In genomic region chr7:11831383-11831726, GRCh38 we compare ENCODE assay signal across 8 cellular contexts. TPM values are rescaled to one million over a fixed set of nuclear protein-coding genes. Genes with fewer than 3 reads are reported as not detected.
DNase-seq lines count a peak whose midpoint lies in the region; ATAC-seq, FAIRE-seq and TF ChIP-seq lines count a peak whose summit lies in the region.

No MANE protein-coding gene starts in this region.

- H3K4me3 Mint-ChIP-seq in CD8-positive, alpha-beta T cell = no peak overlapping the region
- H3K4me3 Mint-ChIP-seq in stimulated activated effector memory CD8-positive, alpha-beta T cell treated with anti-CD3 and anti-CD28 coated beads, Interleukin-12 subunit alpha, Interleukin-12 subunit beta, amount 100 ng/mL, for 72 hours = no peak overlapping the region

- H3K36me3 ChIP-seq in SJCRH30 = no peaks in the 10 kb centered on the region
- H3K36me3 ChIP-seq in heart right ventricle = no peaks in the 10 kb centered on the region
- no peaks in the 10 kb centered on the region for H3K36me3 ChIP-seq in CD8-positive, alpha-beta T cell (ENCODE audit: insufficient read depth, low read length)

- H3K27ac ChIP-seq in SJCRH30 = peak overlapping the region; percentile 6; the same call in 1 of the 2 replicates
- H3K27ac ChIP-seq in heart right ventricle = peak overlapping the region; percentile 0 to 72 (median 56)
- no peak overlapping the region for H3K27ac ChIP-seq in CD8-positive, alpha-beta T cell (ENCODE audit: low read depth, low read length)

- H3K27me3 Mint-ChIP-seq in CD8-positive, alpha-beta T cell (ENCODE audit: low read depth) = peaks cover 25% of the 10 kb centered on the region

- no peak for TF ChIP-seq CTCF in heart right ventricle (IDR thresholded peaks at IDR 0.05)
- TF ChIP-seq CTCF in CD8-positive, alpha-beta T cell (IDR thresholded peaks at IDR 0.05) = no peak

- H3K9me3 Mint-ChIP-seq in CD8-positive, alpha-beta T cell = no peaks in the 10 kb centered on the region
- H3K9me3 Mint-ChIP-seq in stimulated activated effector memory CD8-positive, alpha-beta T cell treated with anti-CD3 and anti-CD28 coated beads, Interleukin-12 subunit alpha, Interleukin-12 subunit beta, amount 100 ng/mL, for 72 hours = no peaks in the 10 kb centered on the region

- no peak overlapping the region for H3K27ac Mint-ChIP-seq in CD8-positive, alpha-beta T cell
- no peak overlapping the region for H3K27ac Mint-ChIP-seq in stimulated activated effector memory CD8-positive, alpha-beta T cell treated with anti-CD3 and anti-CD28 coated beads, Interleukin-12 subunit alpha, Interleukin-12 subunit beta, amount 100 ng/mL, for 72 hours

- 0 to 1% methylated on average over 5 of the region's 5 CpGs for WGBS in heart right ventricle, 2 donors

- intact Hi-C loops in heart right ventricle (cut with DNase I) = loop anchor here in 6 of 10 donors (5.0 to 10.0 kb wide), 5 partner anchors 397 to 663 kb away; no protein-coding TSS in a partner anchor
- intact Hi-C loops in CD8-positive, alpha-beta T cell (cut with DNase I, micrococcal nuclease) = loop anchor here in 1 of 2 experiments (10.0 kb wide), 1 partner anchor 493 kb away; no protein-coding TSS in a partner anchor

- DNase-seq in H54 (ENCODE audit: insufficient read length, low spot score) (peak; percentile 11), SJCRH30 (no peak), heart right ventricle (no peak), skeletal muscle cell (ENCODE audit: low read depth) (no peak), HUDEP-2 (lab: John Stamatoyannopoulos, UW; ENCODE audit: unreplicated experiment in 76 of 76) (no peak)
- DNase-seq in CD8-positive, alpha-beta T cell = no peak
- DNase-seq in stimulated activated effector memory CD8-positive, alpha-beta T cell treated with anti-CD3 and anti-CD28 coated beads, Interleukin-12 subunit alpha, Interleukin-12 subunit beta, amount 100 ng/mL, for 72 hours (ENCODE audit: low spot score in 2 of 2) = no peak
- DNase-seq in activated CD8-positive, alpha-beta memory T cell treated with anti-CD3 and anti-CD28 coated beads for 24 hours = no peak

- no peak for TF ChIP-seq POLR2A in H54 (IDR thresholded peaks at IDR 0.05; ENCODE audit: low read depth, low read length)

- POLR2A ChIA-PET in CD8-positive, alpha-beta T cell (lab: Charles Lee) = no interaction called here

- H3K27me3 ChIP-seq in SJCRH30 (peaks cover 5% of the 10 kb centered on the region), heart right ventricle (peaks cover 0 to 23% (median 0%) of the 10 kb centered on the region in 7 donors)
- no peaks in the 10 kb centered on the region for H3K27me3 ChIP-seq in CD8-positive, alpha-beta T cell (ENCODE audit: insufficient read depth, low read length)

- FAIRE-seq in H54 (lab: Jason Lieb, UNC) = no peak

- H3K4me3 ChIP-seq in SJCRH30 (peak overlapping the region; percentile 59), heart right ventricle (peak overlapping the region; percentile 30 to 75 (median 62)), skeletal muscle cell (ENCODE audit: low read depth, low read length) (peak overlapping the region; percentile 62)
- H3K4me3 ChIP-seq in CD8-positive, alpha-beta T cell (ENCODE audit: low read depth, low read length) = no peak overlapping the region

- H3K9me3 ChIP-seq in SJCRH30 (replicated peaks) (no peaks in the 10 kb centered on the region), heart right ventricle (peaks cover 0 to 3% (median 0%) of the 10 kb centered on the region in 11 donors)
- H3K9me3 ChIP-seq in CD8-positive, alpha-beta T cell (ENCODE audit: low read length) = no peaks in the 10 kb centered on the region

- no peaks in the 10 kb centered on the region for H3K36me3 Mint-ChIP-seq in CD8-positive, alpha-beta T cell
- H3K36me3 Mint-ChIP-seq in stimulated activated effector memory CD8-positive, alpha-beta T cell treated with anti-CD3 and anti-CD28 coated beads, Interleukin-12 subunit alpha, Interleukin-12 subunit beta, amount 100 ng/mL, for 72 hours = no peaks in the 10 kb centered on the region

- no peaks in the 10 kb centered on the region; the same call in 1 of the 2 replicates for H3K4me1 ChIP-seq in SJCRH30
- peaks cover 0 to 25% (median 13%) of the 10 kb centered on the region in 9 donors for H3K4me1 ChIP-seq in heart right ventricle
- H3K4me1 ChIP-seq in CD8-positive, alpha-beta T cell (ENCODE audit: insufficient read depth, low read length) = peaks cover 6% of the 10 kb centered on the region

- peak in 7 of 8 donors; percentile 21 to 53 (median 44) for ATAC-seq in heart right ventricle
- no peak for ATAC-seq in CD8-positive, alpha-beta T cell
- no peak for ATAC-seq in stimulated activated effector memory CD8-positive, alpha-beta T cell treated with anti-CD3 and anti-CD28 coated beads, Interleukin-12 subunit alpha, Interleukin-12 subunit beta, amount 100 ng/mL, for 72 hours

- CTCF ChIA-PET in CD8-positive, alpha-beta T cell (lab: Charles Lee) = no interaction called here

- peaks cover 9% of the 10 kb centered on the region for H3K4me1 Mint-ChIP-seq in CD8-positive, alpha-beta T cell (ENCODE audit: low read depth)
- no peaks in the 10 kb centered on the region for H3K4me1 Mint-ChIP-seq in stimulated activated effector memory CD8-positive, alpha-beta T cell treated with anti-CD3 and anti-CD28 coated beads, Interleukin-12 subunit alpha, Interleukin-12 subunit beta, amount 100 ng/mL, for 72 hours

RNA-seq across cellular contexts. Expression of gene THSD7A, which starts 0.6 kb away (rescaled TPM):
- 0.10 and 0.28 TPM in 2 replicates for total RNA-seq in SJCRH30 (2014; rRNA removed; shearing (Covaris generic))
- total RNA-seq in heart right ventricle = 1 to 10 TPM in 9 of 10 donors, under 1 TPM in 1; 0.67 to 3.4 (median 1.7) TPM
- under 1 TPM; 0.22 to 0.49 TPM for polyA plus RNA-seq in heart right ventricle
- total RNA-seq in CD8-positive, alpha-beta T cell = not detected

Comparison
In these comparisons a context has a peak if more than half of its experiments do, and no peak if none do; other contexts are left out.
1. ATAC-seq: peak in heart right ventricle (7 of 8); none in CD8-positive, alpha-beta T cell (single experiment) and stimulated activated effector memory CD8-positive, alpha-beta T cell treated with anti-CD3 and anti-CD28 coated beads, Interleukin-12 subunit alpha, Interleukin-12 subunit beta, amount 100 ng/mL, for 72 hours (single experiment).